ENCODE assay signal across 26 cellular contexts in genomic region chr4:68577590-68577989, GRCh38. TPM values are rescaled to one million over a fixed set of nuclear protein-coding genes. Genes with fewer than 3 reads are reported as not detected.
"Had no signal": no experiment of that assay in that cellular context is flagged by ENCODE, and none has a peak within 500 bp of the region (broad histone marks: within the 10 kb centered on the region; RNA-seq: fewer than 3 reads in every experiment).

No MANE protein-coding gene starts in this region.

- H3K4me1 ChIP-seq: pancreas had no signal

- H3K9me3 ChIP-seq: neutrophil, pancreas, thoracic aorta had no signal

- H3K27ac Mint-ChIP-seq: activated CD8-positive, alpha-beta T cell treated with anti-CD3 and anti-CD28 coated beads for 36 hours; activated naive CD8-positive, alpha-beta T cell treated with anti-CD3 and anti-CD28 coated beads, Interleukin-2, amount 10 ng/mL, durations not matched to agents 7 days and 5 days; activated T-helper 17 cell treated with anti-CD3 and anti-CD28 coated beads, Interleukin-2, amount 50 U/mL, for 72 hours; mesothelial cell of epicardium; natural killer cell treated with Interleukin-12 subunit alpha and Interleukin-12 subunit beta and Interleukin-15 and Interleukin-18, amount 100 ng/mL, for 72 hours; stimulated activated effector memory CD8-positive, alpha-beta T cell treated with anti-CD3 and anti-CD28 coated beads, Interleukin-12 subunit alpha, Interleukin-12 subunit beta, amount 100 ng/mL, for 72 hours had no signal

- H3K27me3 ChIP-seq: neutrophil, pancreas had no signal

- H3K27ac ChIP-seq: neutrophil, pancreas, thoracic aorta had no signal

- H3K4me3 ChIP-seq: lung, pancreas, smooth muscle cell, thoracic aorta had no signal

- H3K9me3 Mint-ChIP-seq: activated CD8-positive, alpha-beta T cell treated with anti-CD3 and anti-CD28 coated beads for 36 hours; activated naive CD8-positive, alpha-beta T cell treated with anti-CD3 and anti-CD28 coated beads, Interleukin-2, amount 10 ng/mL, durations not matched to agents 7 days and 5 days; mesothelial cell of epicardium; stimulated activated effector memory CD8-positive, alpha-beta T cell treated with anti-CD3 and anti-CD28 coated beads, Interleukin-12 subunit alpha, Interleukin-12 subunit beta, amount 100 ng/mL, for 72 hours had no signal

- H3K36me3 ChIP-seq: neutrophil, pancreas, thoracic aorta had no signal

- H3K4me1 Mint-ChIP-seq: activated naive CD8-positive, alpha-beta T cell treated with anti-CD3 and anti-CD28 coated beads, Interleukin-2, amount 10 ng/mL, durations not matched to agents 7 days and 5 days; mesothelial cell of epicardium; stimulated activated effector memory CD8-positive, alpha-beta T cell treated with anti-CD3 and anti-CD28 coated beads, Interleukin-12 subunit alpha, Interleukin-12 subunit beta, amount 100 ng/mL, for 72 hours had no signal

- H3K4me3 Mint-ChIP-seq: activated CD8-positive, alpha-beta T cell treated with anti-CD3 and anti-CD28 coated beads for 36 hours; activated naive CD8-positive, alpha-beta T cell treated with anti-CD3 and anti-CD28 coated beads, Interleukin-2, amount 10 ng/mL, durations not matched to agents 7 days and 5 days; activated T-helper 17 cell treated with anti-CD3 and anti-CD28 coated beads, Interleukin-2, amount 50 U/mL, for 72 hours; mesothelial cell of epicardium; natural killer cell treated with Interleukin-12 subunit alpha and Interleukin-12 subunit beta and Interleukin-15 and Interleukin-18, amount 100 ng/mL, for 72 hours; stimulated activated effector memory CD8-positive, alpha-beta T cell treated with anti-CD3 and anti-CD28 coated beads, Interleukin-12 subunit alpha, Interleukin-12 subunit beta, amount 100 ng/mL, for 72 hours had no signal

- DNase-seq: activated CD4-positive, alpha-beta T cell treated with anti-CD3 and anti-CD28 coated beads for 48 hours; activated CD4-positive, CD25-positive, alpha-beta regulatory T cell; activated CD8-positive, alpha-beta T cell treated with anti-CD3 and anti-CD28 coated beads for 36 hours; activated naive CD4-positive, alpha-beta T cell; activated naive CD8-positive, alpha-beta T cell treated with anti-CD3 and anti-CD28 coated beads, Interleukin-2, amount 10 ng/mL, durations not matched to agents 7 days and 5 days; activated T-cell treated with anti-CD3 and anti-CD28 coated beads, Interleukin-2, amount 50 U/mL, for 1 hour; amygdala; foreskin melanocyte; kidney; pancreas; stimulated activated CD4-positive, alpha-beta T cell treated with anti-CD3 and anti-CD28 coated beads, Interleukin-4, amount 100 ng/mL, for 24 hours; T-helper 9 cell had no signal

- H3K4me2 ChIP-seq: smooth muscle cell had no signal

- H3K27me3 Mint-ChIP-seq: activated naive CD8-positive, alpha-beta T cell treated with anti-CD3 and anti-CD28 coated beads, Interleukin-2, amount 10 ng/mL, durations not matched to agents 7 days and 5 days; natural killer cell treated with Interleukin-12 subunit alpha and Interleukin-12 subunit beta and Interleukin-15 and Interleukin-18, amount 100 ng/mL, for 72 hours had no signal

- ATAC-seq: activated CD8-positive, alpha-beta T cell treated with anti-CD3 and anti-CD28 coated beads for 36 hours; activated T-helper 17 cell treated with anti-CD3 and anti-CD28 coated beads, Interleukin-2, amount 50 U/mL, for 72 hours; left lobe of liver; natural killer cell treated with Interleukin-12 subunit alpha and Interleukin-12 subunit beta and Interleukin-15 and Interleukin-18, amount 100 ng/mL, for 72 hours; pancreas; sciatic nerve; stimulated activated effector memory CD8-positive, alpha-beta T cell treated with anti-CD3 and anti-CD28 coated beads, Interleukin-12 subunit alpha, Interleukin-12 subunit beta, amount 100 ng/mL, for 72 hours had no signal

- H3K36me3 Mint-ChIP-seq: activated naive CD8-positive, alpha-beta T cell treated with anti-CD3 and anti-CD28 coated beads, Interleukin-2, amount 10 ng/mL, durations not matched to agents 7 days and 5 days; mesothelial cell of epicardium; stimulated activated effector memory CD8-positive, alpha-beta T cell treated with anti-CD3 and anti-CD28 coated beads, Interleukin-12 subunit alpha, Interleukin-12 subunit beta, amount 100 ng/mL, for 72 hours had no signal

RNA-seq across cellular contexts. Expression of gene UGT2B17, which starts 1.5 kb away (rescaled TPM):
- total RNA-seq: activated CD8-positive, alpha-beta T cell treated with anti-CD3 and anti-CD28 coated beads for 36 hours; activated naive CD8-positive, alpha-beta T cell treated with anti-CD3 and anti-CD28 coated beads, Interleukin-2, amount 10 ng/mL, durations not matched to agents 7 days and 5 days; activated T-helper 17 cell treated with anti-CD3 and anti-CD28 coated beads, Interleukin-2, amount 50 U/mL, for 72 hours; cardiac septum; dermis microvascular lymphatic vessel endothelial cell; fibroblast of lung; mesothelial cell of epicardium; natural killer cell treated with Interleukin-12 subunit alpha and Interleukin-12 subunit beta and Interleukin-15 and Interleukin-18, amount 100 ng/mL, for 72 hours; pulmonary artery endothelial cell; sciatic nerve; smooth muscle cell; thoracic aorta had no signal
- polyA plus RNA-seq: fibroblast of lung, smooth muscle cell had no signal
